19 cellular contexts compared by ENCODE assay signal in genomic region chr2:28618221-28619141, GRCh38.
DNase-seq lines count a peak whose midpoint lies in the region; ATAC-seq and TF ChIP-seq lines count a peak whose summit lies in the region.
"Had no signal": no experiment of that assay in that cellular context is flagged by ENCODE, and none has a peak within 500 bp of the region (broad histone marks: within the 10 kb centered on the region; RNA-seq: fewer than 3 reads in every experiment).

No MANE protein-coding gene starts in this region.

- peak overlapping the region; percentile 68 for H3K27ac ChIP-seq in PC-9
- peak overlapping the region; percentile 58 to 98 (median 94) for H3K27ac ChIP-seq in esophagus muscularis mucosa (replicated peaks in 1 of 4)
- peak overlapping the region; percentile 96 for H3K27ac ChIP-seq in neutrophil
- H3K27ac ChIP-seq: HL-60 had no signal

- intact Hi-C loops in PC-9 (cut with micrococcal nuclease; ENCODE audit: unreplicated experiment) (loop anchor here (5.0 kb wide), 1 partner anchor 36 kb away; no protein-coding TSS in a partner anchor), esophagus muscularis mucosa (cut with DNase I) (no loop called here)

- no peaks in the 10 kb centered on the region for H3K36me3 ChIP-seq in PC-9 (ENCODE audit: low read depth)
- no peaks in the 10 kb centered on the region for H3K36me3 ChIP-seq in esophagus muscularis mucosa
- peaks cover 56% of the 10 kb centered on the region for H3K36me3 ChIP-seq in neutrophil
- H3K36me3 ChIP-seq: sigmoid colon had no signal

- TF ChIP-seq EP300 in esophagus muscularis mucosa (IDR thresholded peaks at IDR 0.05), result no peak

- DNase-seq in NCI-H82 (lab: John Stamatoyannopoulos, UW) (peak; percentile 21), NCI-H82 treated with DMSO at 0.1 percent for 48 hours (lab: John Stamatoyannopoulos, UW; ENCODE audit: unreplicated experiment) (no peak), PC-9 (peak; percentile 43 to 90), esophagus muscularis mucosa (ENCODE audit: extremely low spot score) (no peak)
- DNase-seq: 8988T; activated CD8-positive, alpha-beta memory T cell treated with anti-CD3 and anti-CD28 coated beads for 24 hours; activated naive CD4-positive, alpha-beta T cell treated with Interleukin-2 at 50 U/mL for 16 hours; cerebellar nuclear complex; Kasumi-1; NCI-H146; NCI-H524; sigmoid colon; stimulated activated naive CD4-positive, alpha-beta T cell treated with Interleukin-2 at 50 U/mL for 16 hours; T-helper 9 cell had no signal

- CTCF ChIA-PET in PC-9 (lab: Charles Lee), result no interaction called here

- no peak for TF ChIP-seq CTCF in PC-9 (conservative IDR thresholded peaks at IDR 0.05)
- no peak for TF ChIP-seq CTCF in esophagus muscularis mucosa (IDR thresholded peaks at IDR 0.05)
- no peak for TF ChIP-seq CTCF in neutrophil (IDR thresholded peaks at IDR 0.05)

- ATAC-seq in GM18873 (IDR thresholded peaks at IDR 0.05; ENCODE audit: low FRiP score, unreplicated experiment) (no peak), SK-N-SH treated with all-trans-retinoic acid at 6 μM for 48 hours (no peak), HG03097 (IDR thresholded peaks at IDR 0.05; ENCODE audit: low FRiP score, unreplicated experiment) (no peak)

- H3K4me3 ChIP-seq in PC-9, result no peak overlapping the region
- no peak overlapping the region for H3K4me3 ChIP-seq in esophagus muscularis mucosa
- no peak overlapping the region for H3K4me3 ChIP-seq in neutrophil (ENCODE audit: low read depth in 1 of 2, low read length in 1 of 2)
- H3K4me3 ChIP-seq: sigmoid colon had no signal

- POLR2A ChIA-PET in PC-9 (lab: Charles Lee; ENCODE audit: unreplicated experiment), result no interaction called here

- 77% methylated on average over 8 of the region's 12 CpGs for WGBS in esophagus muscularis mucosa

- BruUV-seq in PC-9 (replicated peaks; lab: Mats Ljungman, UMichigan), result TSS peak; percentile 2

- H3K9me3 ChIP-seq in PC-9 (ENCODE audit: insufficient read depth, low read depth) (no peaks in the 10 kb centered on the region), esophagus muscularis mucosa (no peaks in the 10 kb centered on the region), neutrophil (no peaks in the 10 kb centered on the region)
- H3K9me3 ChIP-seq: sigmoid colon had no signal

- no peak for TF ChIP-seq POLR2A in esophagus muscularis mucosa (IDR thresholded peaks at IDR 0.05; ENCODE audit: low read depth)

- no peaks in the 10 kb centered on the region for H3K79me2 ChIP-seq in PC-9 (ENCODE audit: low read depth)

- no peaks in the 10 kb centered on the region for H3K27me3 ChIP-seq in PC-9 (ENCODE audit: insufficient read depth, low read depth)
- H3K27me3 ChIP-seq in esophagus muscularis mucosa, result no peaks in the 10 kb centered on the region
- H3K27me3 ChIP-seq in neutrophil, result no peaks in the 10 kb centered on the region
- H3K27me3 ChIP-seq: sigmoid colon had no signal

- H2AFZ ChIP-seq in PC-9, result peak overlapping the region; percentile 41; the same call in 1 of the 2 replicates

- H3F3A ChIP-seq in PC-9 (ENCODE audit: insufficient read depth, low read depth), result peaks cover 54% of the 10 kb centered on the region

- no peaks in the 10 kb centered on the region for H4K20me1 ChIP-seq in PC-9 (ENCODE audit: insufficient read depth)

- no peaks in the 10 kb centered on the region for H3K9me2 ChIP-seq in PC-9 (ENCODE audit: insufficient read depth)

- H3K4me2 ChIP-seq in PC-9, result peak overlapping the region; percentile 56

- H3K4me1 ChIP-seq in PC-9 (replicated peaks; ENCODE audit: insufficient read depth) (peaks cover 88% of the 10 kb centered on the region), esophagus muscularis mucosa (peaks cover 34 to 83% (median 72%) of the 10 kb centered on the region in 4 donors), neutrophil (ENCODE audit: control insufficient read depth in 1 of 2, insufficient read depth in 1 of 2, low read depth in 1 of 2, low read length in 1 of 2) (peaks cover 38 to 41% of the 10 kb centered on the region in 2 experiments)

TF ChIP-seq in SK-N-SH treated with all-trans-retinoic acid at 6 μM for 48 hours, 23 proteins besides CTCF, POLR2A, EP300 and RAD21:
- TF ChIP-seq ISL1 (CRISPR knock-in tag; IDR thresholded peaks at IDR 0.05), result no peak
- TF ChIP-seq TOX (CRISPR knock-in tag; IDR thresholded peaks at IDR 0.05; ENCODE audit: borderline replicate concordance), result no peak

Comparison
In these comparisons a context has a peak if more than half of its experiments do, and no peak if none do; other contexts are left out.
1. DNase-seq: peak in NCI-H82 (single experiment) and PC-9 (2 of 2); none in NCI-H82 treated with DMSO at 0.1 percent for 48 hours (single experiment) and esophagus muscularis mucosa (single experiment).
2. Peak in every context shown above with its lines, with median percentiles within 50 percentile points of each other: H3K27ac ChIP-seq.